18 cellular contexts compared by ENCODE assay signal in genomic region chr15:69994429-69995201, GRCh38.
A peak's percentile ranks its signal among the peaks of the same experiment; 100 is the strongest.
DNase-seq lines count a peak whose midpoint lies in the region; ATAC-seq and TF ChIP-seq lines count a peak whose summit lies in the region.
"Had no signal": no experiment of that assay in that cellular context is flagged by ENCODE, and none has a peak within 500 bp of the region (broad histone marks: within the 10 kb centered on the region; RNA-seq: fewer than 3 reads in every experiment).

No MANE protein-coding gene starts in this region.

- no peak overlapping the region for H3K4me3 Mint-ChIP-seq in activated naive CD4-positive, alpha-beta T cell treated with anti-CD3 and anti-CD28 coated beads, Interleukin-2, amount 10 ng/mL, durations not matched to agents 7 days and 5 days
- no peak overlapping the region for H3K4me3 Mint-ChIP-seq in activated CD8-positive, alpha-beta T cell treated with anti-CD3 and anti-CD28 coated beads, Interleukin-2, amount 10 ng/mL, durations not matched to agents 7 days and 5 days

- peaks cover 32% of the 10 kb centered on the region for H3K27me3 Mint-ChIP-seq in activated naive CD4-positive, alpha-beta T cell treated with anti-CD3 and anti-CD28 coated beads, Interleukin-2, amount 10 ng/mL, durations not matched to agents 7 days and 5 days
- H3K27me3 Mint-ChIP-seq in activated CD8-positive, alpha-beta T cell treated with anti-CD3 and anti-CD28 coated beads, Interleukin-2, amount 10 ng/mL, durations not matched to agents 7 days and 5 days (ENCODE audit: low read depth): peaks cover 13% of the 10 kb centered on the region

- no peak overlapping the region for H3K4me3 ChIP-seq in GM06990 (replicated peaks; ENCODE audit: low read depth, low read length)
- H3K4me3 ChIP-seq: adrenal gland; BLaER1 treated with 17β-estradiol and CSF1 and Interleukin-3, amounts not matched to agents 10 nM and 100 nM; breast epithelium; heart left ventricle had no signal

- ATAC-seq in GM21447 (IDR thresholded peaks at IDR 0.05; ENCODE audit: unreplicated experiment) (peak; percentile 62), left colon (peak; percentile 60), GM21528 (IDR thresholded peaks at IDR 0.05; ENCODE audit: low FRiP score, unreplicated experiment) (no peak)
- no peak for ATAC-seq in activated CD8-positive, alpha-beta T cell treated with anti-CD3 and anti-CD28 coated beads, Interleukin-2, amount 10 ng/mL, durations not matched to agents 7 days and 5 days
- ATAC-seq: heart left ventricle had no signal

- H3K27me3 ChIP-seq in GM06990 (replicated peaks; ENCODE audit: control insufficient read depth, insufficient read depth, low read length): no peaks in the 10 kb centered on the region
- H3K27me3 ChIP-seq: adrenal gland; BLaER1 treated with 17β-estradiol and CSF1 and Interleukin-3, amounts not matched to agents 10 nM and 100 nM; breast epithelium had no signal

- POLR2A ChIA-PET in activated CD8-positive, alpha-beta T cell treated with anti-CD3 and anti-CD28 coated beads, Interleukin-2, amount 10 ng/mL, durations not matched to agents 7 days and 5 days (lab: Charles Lee): no interaction called here

- H3K9me3 Mint-ChIP-seq in activated naive CD4-positive, alpha-beta T cell treated with anti-CD3 and anti-CD28 coated beads, Interleukin-2, amount 10 ng/mL, durations not matched to agents 7 days and 5 days: no peaks in the 10 kb centered on the region
- no peaks in the 10 kb centered on the region for H3K9me3 Mint-ChIP-seq in activated CD8-positive, alpha-beta T cell treated with anti-CD3 and anti-CD28 coated beads, Interleukin-2, amount 10 ng/mL, durations not matched to agents 7 days and 5 days (ENCODE audit: insufficient read depth)

- DNase-seq in GM06990 (ENCODE audit: extremely low read depth, insufficient read length) (peak; percentile 35), NCI-H526 treated with DMSO at 0.1 percent for 48 hours (lab: John Stamatoyannopoulos, UW) (peak; percentile 81), left colon (peak in 1 of 2 donors; percentile 58)
- no peak for DNase-seq in activated naive CD4-positive, alpha-beta T cell treated with anti-CD3 and anti-CD28 coated beads, Interleukin-2, amount 10 ng/mL, durations not matched to agents 7 days and 5 days
- no peak for DNase-seq in stimulated activated CD4-positive, alpha-beta T cell treated with anti-CD3 and anti-CD28 coated beads, Interleukin-15, amount 100 ng/mL, for 24 hours
- no peak for DNase-seq in activated CD8-positive, alpha-beta T cell treated with anti-CD3 and anti-CD28 coated beads, Interleukin-2, amount 10 ng/mL, durations not matched to agents 7 days and 5 days
- DNase-seq: activated CD4-positive, alpha-beta T cell treated with anti-CD3 and anti-CD28 coated beads, Interleukin-2, amount 50 U/mL, for 4 hours; activated gamma-delta T cell; adrenal gland; cortex of kidney; heart left ventricle; NCI-H1694 treated with DMSO at 0.1 percent for 48 hours; NCI-H2227 treated with DMSO at 0.1 percent for 48 hours; T-helper 2 cell had no signal

- no peak overlapping the region for H3K27ac Mint-ChIP-seq in activated naive CD4-positive, alpha-beta T cell treated with anti-CD3 and anti-CD28 coated beads, Interleukin-2, amount 10 ng/mL, durations not matched to agents 7 days and 5 days
- no peak overlapping the region for H3K27ac Mint-ChIP-seq in activated CD8-positive, alpha-beta T cell treated with anti-CD3 and anti-CD28 coated beads, Interleukin-2, amount 10 ng/mL, durations not matched to agents 7 days and 5 days

- no peaks in the 10 kb centered on the region for H3K4me1 Mint-ChIP-seq in activated naive CD4-positive, alpha-beta T cell treated with anti-CD3 and anti-CD28 coated beads, Interleukin-2, amount 10 ng/mL, durations not matched to agents 7 days and 5 days
- H3K4me1 Mint-ChIP-seq in activated CD8-positive, alpha-beta T cell treated with anti-CD3 and anti-CD28 coated beads, Interleukin-2, amount 10 ng/mL, durations not matched to agents 7 days and 5 days (ENCODE audit: low read depth): no peaks in the 10 kb centered on the region

- H3K36me3 ChIP-seq in GM06990 (ENCODE audit: control insufficient read depth, insufficient read depth, low read length): no peaks in the 10 kb centered on the region
- H3K36me3 ChIP-seq: adrenal gland; BLaER1 treated with 17β-estradiol and CSF1 and Interleukin-3, amounts not matched to agents 10 nM and 100 nM; breast epithelium; heart left ventricle had no signal

- intact Hi-C loops in left colon (cut with DNase I, micrococcal nuclease): no loop called here

- TF ChIP-seq CTCF in GM06990 (IDR thresholded peaks at IDR 0.05; ENCODE audit: insufficient read depth, low read length, poor library complexity, severe bottlenecking): no peak

- H3K36me3 Mint-ChIP-seq in activated naive CD4-positive, alpha-beta T cell treated with anti-CD3 and anti-CD28 coated beads, Interleukin-2, amount 10 ng/mL, durations not matched to agents 7 days and 5 days: no peaks in the 10 kb centered on the region
- H3K36me3 Mint-ChIP-seq in activated CD8-positive, alpha-beta T cell treated with anti-CD3 and anti-CD28 coated beads, Interleukin-2, amount 10 ng/mL, durations not matched to agents 7 days and 5 days (ENCODE audit: low read depth): no peaks in the 10 kb centered on the region

- CTCF ChIA-PET in activated naive CD4-positive, alpha-beta T cell treated with anti-CD3 and anti-CD28 coated beads, Interleukin-2, amount 10 ng/mL, durations not matched to agents 7 days and 5 days (lab: Charles Lee): interaction anchor here (0.9 kb wide), 1 partner anchor 728 kb away, joined by 3 read pairs; no protein-coding TSS in a partner anchor
- CTCF ChIA-PET in activated CD8-positive, alpha-beta T cell treated with anti-CD3 and anti-CD28 coated beads, Interleukin-2, amount 10 ng/mL, durations not matched to agents 7 days and 5 days (lab: Charles Lee): interaction anchor here (1.1 to 1.3 kb wide), 2 partner anchors 9 to 472 kb away, joined by 3 read pairs; no protein-coding TSS in a partner anchor

Comparison
In these comparisons a context has a peak if more than half of its experiments do, and no peak if none do; other contexts are left out.
1. DNase-seq: peak in GM06990 (single experiment) and NCI-H526 treated with DMSO at 0.1 percent for 48 hours (single experiment); none in activated naive CD4-positive, alpha-beta T cell treated with anti-CD3 and anti-CD28 coated beads, Interleukin-2, amount 10 ng/mL, durations not matched to agents 7 days and 5 days (single experiment), stimulated activated CD4-positive, alpha-beta T cell treated with anti-CD3 and anti-CD28 coated beads, Interleukin-15, amount 100 ng/mL, for 24 hours (single experiment) and activated CD8-positive, alpha-beta T cell treated with anti-CD3 and anti-CD28 coated beads, Interleukin-2, amount 10 ng/mL, durations not matched to agents 7 days and 5 days (single experiment).
2. ATAC-seq: peak in GM21447 (single experiment) and left colon (single experiment); none in GM21528 (single experiment) and activated CD8-positive, alpha-beta T cell treated with anti-CD3 and anti-CD28 coated beads, Interleukin-2, amount 10 ng/mL, durations not matched to agents 7 days and 5 days (single experiment).